8 cellular contexts compared by ENCODE assay signal in the genomic region with DNA sequence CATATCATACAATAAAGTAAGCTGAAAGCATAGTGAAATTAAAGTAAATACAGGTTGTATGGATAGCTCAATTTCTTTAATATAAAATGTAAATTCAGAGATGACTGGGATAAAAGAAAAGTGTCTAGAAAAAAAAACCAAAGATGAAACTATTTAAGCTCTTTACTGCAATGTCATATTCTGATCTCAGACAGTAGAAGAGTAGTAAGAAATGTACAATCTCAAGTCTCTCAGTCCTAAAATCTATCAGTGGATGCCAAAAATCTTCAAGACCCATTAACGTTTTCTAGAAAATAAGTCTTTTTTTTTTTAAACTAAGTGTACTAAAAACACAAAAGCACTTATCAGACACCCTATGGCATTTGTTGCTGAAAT. TPM values are rescaled to one million over a fixed set of nuclear protein-coding genes. Genes with fewer than 3 reads are reported as not detected.
A peak's percentile ranks its signal among the peaks of the same experiment; 100 is the strongest.
DNase-seq lines count a peak whose midpoint lies in the region; ATAC-seq, FAIRE-seq and TF ChIP-seq lines count a peak whose summit lies in the region.

No MANE protein-coding gene starts in this region.

- no peak for ATAC-seq in naive B cell (ENCODE audit: low read depth in 2 of 2)
- ATAC-seq in esophagus mucosa, result no peak

- H3K4me3 Mint-ChIP-seq in naive B cell, result peak overlapping the region in 6 of 8 donors; percentile 73 to 90 (median 84)

- CTCF ChIA-PET in AG04449 (lab: Yijun Ruan, JAX), result interaction anchor here (0.6 to 1.6 kb wide), 8 partner anchors 10 to 239 kb away, joined by 3 to 5 read pairs (median 3); a partner anchor contains a TSS

- no peaks in the 10 kb centered on the region for H3K27me3 ChIP-seq in adrenal gland

- DNase-seq in AG04449 (ENCODE audit: low read depth, low spot score) (no peak), HFF-Myc (ENCODE audit: extremely low read depth, low read depth) (no peak), adrenal gland (no peak), naive B cell (no peak), frontal cortex (ENCODE audit: low spot score in 2 of 2) (no peak), NCI-H446 (lab: John Stamatoyannopoulos, UW) (no peak)
- DNase-seq in stimulated activated CD4-positive, alpha-beta T cell treated with anti-CD3 and anti-CD28 coated beads, Interleukin-2, amount 100 ng/mL, for 48 hours, result no peak

- intact Hi-C loops in adrenal gland (cut with DNase I), result no loop called here

- POLR2A ChIA-PET in AG04449 (lab: Yijun Ruan, JAX), result interaction anchor here (0.6 to 1.2 kb wide), 3 partner anchors 22 to 79 kb away, joined by 3 to 7 read pairs (median 4); a partner anchor contains a TSS

- H3K36me3 ChIP-seq in adrenal gland (replicated peaks in 1 of 2), result no peaks in the 10 kb centered on the region

- 0% methylated on average over 1 of the region's 1 CpG for WGBS in adrenal gland, 4 donors

- no peaks in the 10 kb centered on the region for H3K27me3 Mint-ChIP-seq in naive B cell

- TF ChIP-seq CTCF in AG04449 (IDR thresholded peaks at IDR 0.05; ENCODE audit: insufficient read depth, low read length, missing control alignments) (no peak), HFF-Myc (IDR thresholded peaks at IDR 0.05; ENCODE audit: low read depth, low read length, missing control alignments) (no peak), adrenal gland (IDR thresholded peaks at IDR 0.05) (no peak)

- H3K4me3 ChIP-seq in AG04449 (ENCODE audit: low read depth, low read length) (peak overlapping the region; percentile 38; the same call in 1 of the 2 replicates), HFF-Myc (replicated peaks; ENCODE audit: low read depth, low read length) (peak overlapping the region; percentile 19; the same call in 1 of the 2 replicates), adrenal gland (peak overlapping the region in 1 of 4 donors; percentile 35)

- peak overlapping the region in 4 of 5 donors; percentile 66 to 84 (median 76) for H3K27ac ChIP-seq in adrenal gland

- no peaks in the 10 kb centered on the region for H3K9me3 ChIP-seq in adrenal gland (replicated peaks in 1 of 3)

- H3K36me3 Mint-ChIP-seq in naive B cell, result no peaks in the 10 kb centered on the region

- FAIRE-seq in frontal cortex (lab: Jason Lieb, UNC), result no peak

- peaks cover 10 to 12% (median 11%) of the 10 kb centered on the region in 3 donors for H3K4me1 Mint-ChIP-seq in naive B cell

- peak overlapping the region in 2 of 6 donors; percentile 5 to 72 for H3K27ac Mint-ChIP-seq in naive B cell

- TF ChIP-seq POLR2A in adrenal gland (IDR thresholded peaks at IDR 0.05), result no peak

- peaks cover 21 to 31% of the 10 kb centered on the region in 2 donors for H3K4me1 ChIP-seq in adrenal gland (replicated peaks in 1 of 2)

- H3K9me3 Mint-ChIP-seq in naive B cell, result no peaks in the 10 kb centered on the region

RNA-seq across cellular contexts. Expression of a gene that starts 13.8 kb away (rescaled TPM):
- total RNA-seq in adrenal gland (100 to 1,000 TPM; 130 to 315 (median 257) TPM), frontal cortex (0.82 TPM), esophagus mucosa (0.28 TPM)
- polyA plus RNA-seq in adrenal gland (100 to 1,000 TPM in 2 of 3 donors, 10 to 100 TPM in 1; 79.2 to 252 (median 136) TPM), naive B cell (ENCODE audit: low read depth in 6 of 6) (1 to 10 TPM in 1 of 6 donors, under 1 TPM in 5; 0.24 to 1.0 (median 0.55) TPM)

RNA-seq across cellular contexts. Expression of a gene that starts 35.1 kb away (rescaled TPM):
- 10 to 100 TPM; 12.4 to 36.2 (median 29.8) TPM for total RNA-seq in adrenal gland
- 10 to 100 TPM in 1 of 3 donors, 1 to 10 TPM in 2; 4.6 to 29.0 (median 5.2) TPM for polyA plus RNA-seq in adrenal gland
- polyA plus RNA-seq in naive B cell (ENCODE audit: low read depth in 6 of 6), result 10 to 100 TPM; 22.5 to 57.4 (median 53.4) TPM
- total RNA-seq in frontal cortex, result 41.6 TPM
- 35.5 TPM for total RNA-seq in esophagus mucosa

RNA-seq across cellular contexts. Expression of a gene that starts 36.1 kb away (rescaled TPM):
- total RNA-seq in adrenal gland (100 to 1,000 TPM in 5 of 8 donors, 10 to 100 TPM in 3; 55.1 to 119 (median 105) TPM), frontal cortex (32.2 TPM), esophagus mucosa (68.2 TPM)
- polyA plus RNA-seq in adrenal gland (100 to 1,000 TPM in 2 of 3 donors, 10 to 100 TPM in 1; 99.7 to 235 (median 115) TPM), naive B cell (ENCODE audit: low read depth in 6 of 6) (100 to 1,000 TPM in 5 of 6 donors, 10 to 100 TPM in 1; 94.9 to 165 (median 123) TPM)

Comparison
In these comparisons a context has a peak if more than half of its experiments do, and no peak if none do; other contexts are left out.
1. RNA of a gene that starts 13.8 kb away (total RNA-seq): 130 to 315 TPM in adrenal gland; 0.82 TPM in frontal cortex (single experiment) and 0.28 TPM in esophagus mucosa (single experiment); every median in the first group is over 10 times any median in the second.